Comparison of ENCODE assay signal across 1 cellular context in the genomic region with DNA sequence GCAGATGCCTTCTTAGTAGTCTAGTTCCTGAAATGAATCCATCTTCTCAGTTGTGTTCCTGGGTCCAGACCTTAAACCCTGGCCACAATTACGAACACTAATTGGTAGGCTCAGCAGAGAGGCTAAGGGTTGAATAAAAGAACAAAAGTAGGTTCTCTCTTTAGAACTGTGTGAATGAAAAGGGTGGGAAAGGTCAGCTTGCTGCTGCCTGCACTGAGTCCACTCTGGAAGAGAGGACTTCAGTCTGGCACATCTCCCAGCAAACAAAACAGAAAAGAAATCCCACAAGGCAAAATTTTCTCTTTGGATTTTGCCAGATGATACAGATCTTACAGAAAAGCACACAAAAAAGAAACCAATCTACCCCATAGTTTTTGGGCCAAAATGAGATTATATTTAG.
TF ChIP-seq lines count a peak whose summit lies in the region.

No MANE protein-coding gene starts in this region.

TF ChIP-seq in HepG2, 621 proteins besides CTCF, POLR2A, EP300 and RAD21:
- TF ChIP-seq, protein P1, sequence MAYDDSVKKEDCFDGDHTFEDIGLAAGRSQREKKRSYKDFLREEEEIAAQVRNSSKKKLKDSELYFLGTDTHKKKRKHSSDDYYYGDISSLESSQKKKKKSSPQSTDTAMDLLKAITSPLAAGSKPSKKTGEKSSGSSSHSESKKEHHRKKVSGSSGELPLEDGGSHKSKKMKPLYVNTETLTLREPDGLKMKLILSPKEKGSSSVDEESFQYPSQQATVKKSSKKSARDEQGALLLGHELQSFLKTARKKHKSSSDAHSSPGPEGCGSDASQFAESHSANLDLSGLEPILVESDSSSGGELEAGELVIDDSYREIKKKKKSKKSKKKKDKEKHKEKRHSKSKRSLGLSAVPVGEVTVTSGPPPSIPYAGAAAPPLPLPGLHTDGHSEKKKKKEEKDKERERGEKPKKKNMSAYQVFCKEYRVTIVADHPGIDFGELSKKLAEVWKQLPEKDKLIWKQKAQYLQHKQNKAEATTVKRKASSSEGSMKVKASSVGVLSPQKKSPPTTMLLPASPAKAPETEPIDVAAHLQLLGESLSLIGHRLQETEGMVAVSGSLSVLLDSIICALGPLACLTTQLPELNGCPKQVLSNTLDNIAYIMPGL (CRISPR knock-in tag; IDR thresholded peaks at IDR 0.05; ENCODE audit: borderline replicate concordance in 1 of 2, low read depth in 1 of 2): no peak
- 0 out of 2 replicates have a peak, but pooled peaks have one; percentile 49 for TF ChIP-seq SPEN (CRISPR knock-in tag; IDR thresholded peaks at IDR 0.05; ENCODE audit: low read depth)
- TF ChIP-seq, protein P2, sequence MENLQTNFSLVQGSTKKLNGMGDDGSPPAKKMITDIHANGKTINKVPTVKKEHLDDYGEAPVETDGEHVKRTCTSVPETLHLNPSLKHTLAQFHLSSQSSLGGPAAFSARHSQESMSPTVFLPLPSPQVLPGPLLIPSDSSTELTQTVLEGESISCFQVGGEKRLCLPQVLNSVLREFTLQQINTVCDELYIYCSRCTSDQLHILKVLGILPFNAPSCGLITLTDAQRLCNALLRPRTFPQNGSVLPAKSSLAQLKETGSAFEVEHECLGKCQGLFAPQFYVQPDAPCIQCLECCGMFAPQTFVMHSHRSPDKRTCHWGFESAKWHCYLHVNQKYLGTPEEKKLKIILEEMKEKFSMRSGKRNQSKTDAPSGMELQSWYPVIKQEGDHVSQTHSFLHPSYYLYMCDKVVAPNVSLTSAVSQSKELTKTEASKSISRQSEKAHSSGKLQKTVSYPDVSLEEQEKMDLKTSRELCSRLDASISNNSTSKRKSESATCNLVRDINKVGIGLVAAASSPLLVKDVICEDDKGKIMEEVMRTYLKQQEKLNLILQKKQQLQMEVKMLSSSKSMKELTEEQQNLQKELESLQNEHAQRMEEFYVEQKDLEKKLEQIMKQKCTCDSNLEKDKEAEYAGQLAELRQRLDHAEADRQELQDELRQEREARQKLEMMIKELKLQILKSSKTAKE (CRISPR knock-in tag; IDR thresholded peaks at IDR 0.05; ENCODE audit: borderline replicate concordance): no peak
- TF ChIP-seq ZNF44 (CRISPR knock-in tag; IDR thresholded peaks at IDR 0.05): peak; percentile 18; the same call in 1 of the 2 replicates
- TF ChIP-seq ZNF563 (CRISPR knock-in tag; IDR thresholded peaks at IDR 0.05): peak; percentile 84; the same call in 1 of the 2 replicates
- TF ChIP-seq SIN3B (IDR thresholded peaks at IDR 0.05; ENCODE audit: low read length): no peak
- TF ChIP-seq HNF4G (IDR thresholded peaks at IDR 0.05; ENCODE audit: borderline replicate concordance, low read depth, low read length): peak; percentile 29; the same call in 1 of the 2 replicates
- TF ChIP-seq HNF4G (CRISPR knock-in tag; IDR thresholded peaks at IDR 0.05; ENCODE audit: borderline replicate concordance, low read depth): no peak
- TF ChIP-seq, protein P3, sequence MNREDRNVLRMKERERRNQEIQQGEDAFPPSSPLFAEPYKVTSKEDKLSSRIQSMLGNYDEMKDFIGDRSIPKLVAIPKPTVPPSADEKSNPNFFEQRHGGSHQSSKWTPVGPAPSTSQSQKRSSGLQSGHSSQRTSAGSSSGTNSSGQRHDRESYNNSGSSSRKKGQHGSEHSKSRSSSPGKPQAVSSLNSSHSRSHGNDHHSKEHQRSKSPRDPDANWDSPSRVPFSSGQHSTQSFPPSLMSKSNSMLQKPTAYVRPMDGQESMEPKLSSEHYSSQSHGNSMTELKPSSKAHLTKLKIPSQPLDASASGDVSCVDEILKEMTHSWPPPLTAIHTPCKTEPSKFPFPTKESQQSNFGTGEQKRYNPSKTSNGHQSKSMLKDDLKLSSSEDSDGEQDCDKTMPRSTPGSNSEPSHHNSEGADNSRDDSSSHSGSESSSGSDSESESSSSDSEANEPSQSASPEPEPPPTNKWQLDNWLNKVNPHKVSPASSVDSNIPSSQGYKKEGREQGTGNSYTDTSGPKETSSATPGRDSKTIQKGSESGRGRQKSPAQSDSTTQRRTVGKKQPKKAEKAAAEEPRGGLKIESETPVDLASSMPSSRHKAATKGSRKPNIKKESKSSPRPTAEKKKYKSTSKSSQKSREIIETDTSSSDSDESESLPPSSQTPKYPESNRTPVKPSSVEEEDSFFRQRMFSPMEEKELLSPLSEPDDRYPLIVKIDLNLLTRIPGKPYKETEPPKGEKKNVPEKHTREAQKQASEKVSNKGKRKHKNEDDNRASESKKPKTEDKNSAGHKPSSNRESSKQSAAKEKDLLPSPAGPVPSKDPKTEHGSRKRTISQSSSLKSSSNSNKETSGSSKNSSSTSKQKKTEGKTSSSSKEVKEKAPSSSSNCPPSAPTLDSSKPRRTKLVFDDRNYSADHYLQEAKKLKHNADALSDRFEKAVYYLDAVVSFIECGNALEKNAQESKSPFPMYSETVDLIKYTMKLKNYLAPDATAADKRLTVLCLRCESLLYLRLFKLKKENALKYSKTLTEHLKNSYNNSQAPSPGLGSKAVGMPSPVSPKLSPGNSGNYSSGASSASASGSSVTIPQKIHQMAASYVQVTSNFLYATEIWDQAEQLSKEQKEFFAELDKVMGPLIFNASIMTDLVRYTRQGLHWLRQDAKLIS (CRISPR knock-in tag; IDR thresholded peaks at IDR 0.05): no peak
- TF ChIP-seq, protein P4, sequence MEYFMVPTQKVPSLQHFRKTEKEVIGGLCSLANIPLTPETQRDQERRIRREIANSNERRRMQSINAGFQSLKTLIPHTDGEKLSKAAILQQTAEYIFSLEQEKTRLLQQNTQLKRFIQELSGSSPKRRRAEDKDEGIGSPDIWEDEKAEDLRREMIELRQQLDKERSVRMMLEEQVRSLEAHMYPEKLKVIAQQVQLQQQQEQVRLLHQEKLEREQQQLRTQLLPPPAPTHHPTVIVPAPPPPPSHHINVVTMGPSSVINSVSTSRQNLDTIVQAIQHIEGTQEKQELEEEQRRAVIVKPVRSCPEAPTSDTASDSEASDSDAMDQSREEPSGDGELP (IDR thresholded peaks at IDR 0.05; ENCODE audit: borderline replicate concordance, low read depth): peak; percentile 6; the same call in 1 of the 2 replicates
- no peak for TF ChIP-seq SETDB1 (CRISPR knock-in tag; IDR thresholded peaks at IDR 0.05; ENCODE audit: borderline replicate concordance)
- TF ChIP-seq ZNF891 (CRISPR knock-in tag; IDR thresholded peaks at IDR 0.05): no peak
- peak; percentile 55 for TF ChIP-seq HNF4A (CRISPR knock-in tag; IDR thresholded peaks at IDR 0.05)
- TF ChIP-seq, protein P5, sequence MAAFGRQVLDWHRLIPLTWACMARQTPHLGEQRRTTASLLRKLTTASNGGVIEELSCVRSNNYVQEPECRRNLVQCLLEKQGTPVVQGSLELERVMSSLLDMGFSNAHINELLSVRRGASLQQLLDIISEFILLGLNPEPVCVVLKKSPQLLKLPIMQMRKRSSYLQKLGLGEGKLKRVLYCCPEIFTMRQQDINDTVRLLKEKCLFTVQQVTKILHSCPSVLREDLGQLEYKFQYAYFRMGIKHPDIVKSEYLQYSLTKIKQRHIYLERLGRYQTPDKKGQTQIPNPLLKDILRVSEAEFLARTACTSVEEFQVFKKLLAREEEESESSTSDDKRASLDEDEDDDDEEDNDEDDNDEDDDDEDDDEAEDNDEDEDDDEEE (CRISPR knock-in tag; IDR thresholded peaks at IDR 0.05): 0 out of 2 replicates have a peak, but pooled peaks have one; percentile 30
- no peak for TF ChIP-seq TEAD3 (CRISPR knock-in tag; optimal IDR thresholded peaks at IDR 0.05; ENCODE audit: borderline replicate concordance)
- peak; percentile 66; the same call in 1 of the 2 replicates for TF ChIP-seq RXRB (CRISPR knock-in tag; IDR thresholded peaks at IDR 0.05; ENCODE audit: borderline replicate concordance)
- no peak for TF ChIP-seq ZNF484 (CRISPR knock-in tag; IDR thresholded peaks at IDR 0.05; ENCODE audit: borderline replicate concordance, low read depth)
- 0 out of 2 replicates have a peak, but pooled peaks have one; percentile 8 for TF ChIP-seq ETV5 (CRISPR knock-in tag; IDR thresholded peaks at IDR 0.05; ENCODE audit: borderline replicate concordance)
- TF ChIP-seq, protein P6, sequence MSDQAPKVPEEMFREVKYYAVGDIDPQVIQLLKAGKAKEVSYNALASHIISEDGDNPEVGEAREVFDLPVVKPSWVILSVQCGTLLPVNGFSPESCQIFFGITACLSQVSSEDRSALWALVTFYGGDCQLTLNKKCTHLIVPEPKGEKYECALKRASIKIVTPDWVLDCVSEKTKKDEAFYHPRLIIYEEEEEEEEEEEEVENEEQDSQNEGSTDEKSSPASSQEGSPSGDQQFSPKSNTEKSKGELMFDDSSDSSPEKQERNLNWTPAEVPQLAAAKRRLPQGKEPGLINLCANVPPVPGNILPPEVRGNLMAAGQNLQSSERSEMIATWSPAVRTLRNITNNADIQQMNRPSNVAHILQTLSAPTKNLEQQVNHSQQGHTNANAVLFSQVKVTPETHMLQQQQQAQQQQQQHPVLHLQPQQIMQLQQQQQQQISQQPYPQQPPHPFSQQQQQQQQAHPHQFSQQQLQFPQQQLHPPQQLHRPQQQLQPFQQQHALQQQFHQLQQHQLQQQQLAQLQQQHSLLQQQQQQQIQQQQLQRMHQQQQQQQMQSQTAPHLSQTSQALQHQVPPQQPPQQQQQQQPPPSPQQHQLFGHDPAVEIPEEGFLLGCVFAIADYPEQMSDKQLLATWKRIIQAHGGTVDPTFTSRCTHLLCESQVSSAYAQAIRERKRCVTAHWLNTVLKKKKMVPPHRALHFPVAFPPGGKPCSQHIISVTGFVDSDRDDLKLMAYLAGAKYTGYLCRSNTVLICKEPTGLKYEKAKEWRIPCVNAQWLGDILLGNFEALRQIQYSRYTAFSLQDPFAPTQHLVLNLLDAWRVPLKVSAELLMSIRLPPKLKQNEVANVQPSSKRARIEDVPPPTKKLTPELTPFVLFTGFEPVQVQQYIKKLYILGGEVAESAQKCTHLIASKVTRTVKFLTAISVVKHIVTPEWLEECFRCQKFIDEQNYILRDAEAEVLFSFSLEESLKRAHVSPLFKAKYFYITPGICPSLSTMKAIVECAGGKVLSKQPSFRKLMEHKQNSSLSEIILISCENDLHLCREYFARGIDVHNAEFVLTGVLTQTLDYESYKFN (CRISPR knock-in tag; conservative IDR thresholded peaks at IDR 0.05): 0 out of 2 replicates have a peak, but pooled peaks have one; percentile 31
- TF ChIP-seq NR2F6 (IDR thresholded peaks at IDR 0.05): peak; percentile 55; the same call in 1 of the 2 replicates
- TF ChIP-seq NR2F6 (CRISPR knock-in tag; IDR thresholded peaks at IDR 0.05): no peak; the same call in 1 of the 2 replicates
- TF ChIP-seq FOSL2 (CRISPR knock-in tag; IDR thresholded peaks at IDR 0.05): no peak
- TF ChIP-seq, protein P7, sequence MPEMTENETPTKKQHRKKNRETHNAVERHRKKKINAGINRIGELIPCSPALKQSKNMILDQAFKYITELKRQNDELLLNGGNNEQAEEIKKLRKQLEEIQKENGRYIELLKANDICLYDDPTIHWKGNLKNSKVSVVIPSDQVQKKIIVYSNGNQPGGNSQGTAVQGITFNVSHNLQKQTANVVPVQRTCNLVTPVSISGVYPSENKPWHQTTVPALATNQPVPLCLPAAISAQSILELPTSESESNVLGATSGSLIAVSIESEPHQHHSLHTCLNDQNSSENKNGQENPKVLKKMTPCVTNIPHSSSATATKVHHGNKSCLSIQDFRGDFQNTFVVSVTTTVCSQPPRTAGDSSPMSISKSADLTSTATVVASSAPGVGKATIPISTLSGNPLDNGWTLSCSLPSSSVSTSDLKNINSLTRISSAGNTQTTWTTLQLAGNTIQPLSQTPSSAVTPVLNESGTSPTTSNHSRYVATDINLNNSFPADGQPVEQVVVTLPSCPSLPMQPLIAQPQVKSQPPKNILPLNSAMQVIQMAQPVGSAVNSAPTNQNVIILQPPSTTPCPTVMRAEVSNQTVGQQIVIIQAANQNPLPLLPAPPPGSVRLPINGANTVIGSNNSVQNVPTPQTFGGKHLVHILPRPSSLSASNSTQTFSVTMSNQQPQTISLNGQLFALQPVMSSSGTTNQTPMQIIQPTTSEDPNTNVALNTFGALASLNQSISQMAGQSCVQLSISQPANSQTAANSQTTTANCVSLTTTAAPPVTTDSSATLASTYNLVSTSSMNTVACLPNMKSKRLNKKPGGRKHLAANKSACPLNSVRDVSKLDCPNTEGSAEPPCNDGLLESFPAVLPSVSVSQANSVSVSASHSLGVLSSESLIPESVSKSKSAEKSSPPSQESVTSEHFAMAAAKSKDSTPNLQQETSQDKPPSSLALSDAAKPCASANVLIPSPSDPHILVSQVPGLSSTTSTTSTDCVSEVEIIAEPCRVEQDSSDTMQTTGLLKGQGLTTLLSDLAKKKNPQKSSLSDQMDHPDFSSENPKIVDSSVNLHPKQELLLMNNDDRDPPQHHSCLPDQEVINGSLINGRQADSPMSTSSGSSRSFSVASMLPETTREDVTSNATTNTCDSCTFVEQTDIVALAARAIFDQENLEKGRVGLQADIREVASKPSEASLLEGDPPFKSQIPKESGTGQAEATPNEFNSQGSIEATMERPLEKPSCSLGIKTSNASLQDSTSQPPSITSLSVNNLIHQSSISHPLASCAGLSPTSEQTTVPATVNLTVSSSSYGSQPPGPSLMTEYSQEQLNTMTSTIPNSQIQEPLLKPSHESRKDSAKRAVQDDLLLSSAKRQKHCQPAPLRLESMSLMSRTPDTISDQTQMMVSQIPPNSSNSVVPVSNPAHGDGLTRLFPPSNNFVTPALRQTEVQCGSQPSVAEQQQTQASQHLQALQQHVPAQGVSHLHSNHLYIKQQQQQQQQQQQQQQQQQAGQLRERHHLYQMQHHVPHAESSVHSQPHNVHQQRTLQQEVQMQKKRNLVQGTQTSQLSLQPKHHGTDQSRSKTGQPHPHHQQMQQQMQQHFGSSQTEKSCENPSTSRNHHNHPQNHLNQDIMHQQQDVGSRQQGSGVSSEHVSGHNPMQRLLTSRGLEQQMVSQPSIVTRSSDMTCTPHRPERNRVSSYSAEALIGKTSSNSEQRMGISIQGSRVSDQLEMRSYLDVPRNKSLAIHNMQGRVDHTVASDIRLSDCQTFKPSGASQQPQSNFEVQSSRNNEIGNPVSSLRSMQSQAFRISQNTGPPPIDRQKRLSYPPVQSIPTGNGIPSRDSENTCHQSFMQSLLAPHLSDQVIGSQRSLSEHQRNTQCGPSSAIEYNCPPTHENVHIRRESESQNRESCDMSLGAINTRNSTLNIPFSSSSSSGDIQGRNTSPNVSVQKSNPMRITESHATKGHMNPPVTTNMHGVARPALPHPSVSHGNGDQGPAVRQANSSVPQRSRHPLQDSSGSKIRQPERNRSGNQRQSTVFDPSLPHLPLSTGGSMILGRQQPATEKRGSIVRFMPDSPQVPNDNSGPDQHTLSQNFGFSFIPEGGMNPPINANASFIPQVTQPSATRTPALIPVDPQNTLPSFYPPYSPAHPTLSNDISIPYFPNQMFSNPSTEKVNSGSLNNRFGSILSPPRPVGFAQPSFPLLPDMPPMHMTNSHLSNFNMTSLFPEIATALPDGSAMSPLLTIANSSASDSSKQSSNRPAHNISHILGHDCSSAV (CRISPR knock-in tag; IDR thresholded peaks at IDR 0.05; ENCODE audit: borderline replicate concordance): no peak
- TF ChIP-seq PPARG (CRISPR knock-in tag; conservative IDR thresholded peaks at IDR 0.05): peak; percentile 85
- no peak for TF ChIP-seq RBM39 (IDR thresholded peaks at IDR 0.05; ENCODE audit: low read depth, low read length, poor library complexity, severe bottlenecking)
- 0 out of 2 replicates have a peak, but pooled peaks have one; percentile 5 for TF ChIP-seq RARA (CRISPR knock-in tag; IDR thresholded peaks at IDR 0.05)
- no peak for TF ChIP-seq POGZ (CRISPR knock-in tag; IDR thresholded peaks at IDR 0.05)
- TF ChIP-seq, protein P8, sequence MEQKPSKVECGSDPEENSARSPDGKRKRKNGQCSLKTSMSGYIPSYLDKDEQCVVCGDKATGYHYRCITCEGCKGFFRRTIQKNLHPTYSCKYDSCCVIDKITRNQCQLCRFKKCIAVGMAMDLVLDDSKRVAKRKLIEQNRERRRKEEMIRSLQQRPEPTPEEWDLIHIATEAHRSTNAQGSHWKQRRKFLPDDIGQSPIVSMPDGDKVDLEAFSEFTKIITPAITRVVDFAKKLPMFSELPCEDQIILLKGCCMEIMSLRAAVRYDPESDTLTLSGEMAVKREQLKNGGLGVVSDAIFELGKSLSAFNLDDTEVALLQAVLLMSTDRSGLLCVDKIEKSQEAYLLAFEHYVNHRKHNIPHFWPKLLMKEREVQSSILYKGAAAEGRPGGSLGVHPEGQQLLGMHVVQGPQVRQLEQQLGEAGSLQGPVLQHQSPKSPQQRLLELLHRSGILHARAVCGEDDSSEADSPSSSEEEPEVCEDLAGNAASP (CRISPR knock-in tag; IDR thresholded peaks at IDR 0.05; ENCODE audit: borderline replicate concordance): no peak; the same call in 1 of the 2 replicates
- no peak for TF ChIP-seq ZNF180 (CRISPR knock-in tag; IDR thresholded peaks at IDR 0.05; ENCODE audit: borderline replicate concordance, low read depth)
